8 cellular contexts compared by ENCODE assay signal in genomic region chr6:7909323-7910276, GRCh38. TPM values are rescaled to one million over a fixed set of nuclear protein-coding genes. Genes with fewer than 3 reads are reported as not detected.
DNase-seq lines count a peak whose midpoint lies in the region; ATAC-seq, FAIRE-seq and TF ChIP-seq lines count a peak whose summit lies in the region.

No MANE protein-coding gene starts in this region.

- H3K4me2 ChIP-seq in OCI-LY3 (ENCODE audit: low read length): peak overlapping the region; percentile 99

- WGBS in pancreas, 2 donors: 2 to 5% methylated on average over 29 to 66 of the region's 66 CpGs

- TF ChIP-seq CTCF in 22Rv1 (IDR thresholded peaks at IDR 0.05): no peak
- no peak for TF ChIP-seq CTCF in GM10248 (IDR thresholded peaks at IDR 0.05; ENCODE audit: control extremely low read depth, extremely low read depth, low read depth, missing control alignments)
- no peak for TF ChIP-seq CTCF in OCI-LY3 (IDR thresholded peaks at IDR 0.05; ENCODE audit: low read depth, low read length)
- TF ChIP-seq CTCF in pancreas (IDR thresholded peaks at IDR 0.05): no peak

- peaks cover 22% of the 10 kb centered on the region for H3K4me1 ChIP-seq in OCI-LY3 (ENCODE audit: low read length)
- H3K4me1 ChIP-seq in pancreas: peaks cover 5 to 30% (median 6%) of the 10 kb centered on the region in 3 donors

- POLR2A ChIA-PET in GM10248 (lab: Yijun Ruan, JAX): no interaction called here

- ATAC-seq in HG02943 (IDR thresholded peaks at IDR 0.05; ENCODE audit: low read depth, unreplicated experiment) (peak; percentile 40), pancreas (peak; percentile 71 to 85 (median 80))

- H3K4me3 ChIP-seq in OCI-LY3 (ENCODE audit: low read length) (peak overlapping the region; percentile 98), pancreas (peak overlapping the region; percentile 33 to 78 (median 70))

- H3K9me3 ChIP-seq in OCI-LY3 (ENCODE audit: insufficient read depth, low read length): no peaks in the 10 kb centered on the region
- H3K9me3 ChIP-seq in pancreas: no peaks in the 10 kb centered on the region

- 0 out of 2 replicates have a peak, but pooled peaks cover 3% of the 10 kb centered on the region for H3K27me3 ChIP-seq in OCI-LY3 (ENCODE audit: low read depth, low read length)
- H3K27me3 ChIP-seq in pancreas: no peaks in the 10 kb centered on the region

- peaks cover 59% of the 10 kb centered on the region for H3K79me2 ChIP-seq in OCI-LY3 (ENCODE audit: low read length)

- peaks cover 46% of the 10 kb centered on the region for H4K20me1 ChIP-seq in OCI-LY3 (ENCODE audit: insufficient read depth, low read length)

- H3K27ac ChIP-seq in 22Rv1 (peak overlapping the region; percentile 74), OCI-LY3 (ENCODE audit: low read length) (peak overlapping the region; percentile 55), pancreas (peak overlapping the region; percentile 58 to 83 (median 67))

- no peak for FAIRE-seq in pancreas (lab: Jason Lieb, UNC)

- DNase-seq in GM10248 (ENCODE audit: extremely low spot score): peak; percentile 63
- peak; percentile 56 for DNase-seq in activated naive CD4-positive, alpha-beta T cell treated with Interleukin-2 at 50 U/mL for 16 hours
- DNase-seq in head of caudate nucleus: peak in 39 of 42 donors; percentile 30 to 78 (median 54)
- peak; percentile 68 to 92 (median 78) for DNase-seq in pancreas
- no peak for DNase-seq in NCI-H187 (lab: John Stamatoyannopoulos, UW)

- H2AFZ ChIP-seq in OCI-LY3 (ENCODE audit: low read depth, low read length): no peak overlapping the region

- H3K36me3 ChIP-seq in OCI-LY3 (replicated peaks; ENCODE audit: low read depth, low read length) (peaks cover 12% of the 10 kb centered on the region), pancreas (no peaks in the 10 kb centered on the region)

- H3K9ac ChIP-seq in OCI-LY3 (ENCODE audit: low read length): peak overlapping the region; percentile 73

- intact Hi-C loops in head of caudate nucleus (cut with DNase I): loop anchor here (5.0 kb wide), 1 partner anchor 182 kb away; the partner anchor contains the start of gene BMP6
- intact Hi-C loops in pancreas (cut with DNase I): no loop called here

- CTCF ChIA-PET in GM10248 (lab: Yijun Ruan, JAX): interaction anchor here (0.9 to 2.6 kb wide), 6 partner anchors 8 to 310 kb away, joined by 3 to 12 read pairs (median 4); no protein-coding TSS in a partner anchor

RNA-seq across cellular contexts. Expression of gene TXNDC5, which starts 1.0 kb away (rescaled TPM):
- 100 to 1,000 TPM in 3 of 6 donors, 10 to 100 TPM in 3; 63.4 to 115 (median 100.0) TPM for total RNA-seq in pancreas
- 10 to 100 TPM; 40.0 to 49.0 TPM for polyA plus RNA-seq in pancreas

Comparison
In these comparisons a context has a peak if more than half of its experiments do, and no peak if none do; other contexts are left out.
1. DNase-seq: peak in GM10248 (single experiment), activated naive CD4-positive, alpha-beta T cell treated with Interleukin-2 at 50 U/mL for 16 hours (single experiment), head of caudate nucleus (39 of 42) and pancreas (6 of 6); none in NCI-H187 (0 of 2).
2. Peak in every context shown above with its lines, with median percentiles within 50 percentile points of each other: H3K27ac ChIP-seq.